ENCODE assay signal across 20 cellular contexts in the genomic region with DNA sequence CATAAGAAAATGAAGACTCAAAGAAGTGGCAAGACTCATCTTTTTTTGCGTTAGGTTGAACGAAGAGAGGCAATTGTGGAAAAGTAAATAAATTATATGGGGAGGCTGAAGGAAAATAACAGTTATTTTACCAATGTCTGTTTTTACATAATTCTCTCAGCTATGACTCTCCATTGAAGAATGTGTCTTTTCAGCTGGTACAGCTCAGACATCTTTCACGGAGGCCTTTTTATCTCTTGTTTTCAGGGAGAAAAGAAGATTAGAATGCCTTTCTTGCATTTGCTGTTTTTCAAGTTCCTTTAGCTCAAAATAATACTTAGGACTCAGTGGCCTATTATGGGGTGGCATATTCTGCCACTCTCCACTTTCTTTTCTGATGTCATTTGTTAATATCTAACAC.
"Had no signal": no experiment of that assay in that cellular context is flagged by ENCODE, and none has a peak within 500 bp of the region (broad histone marks: within the 10 kb centered on the region; RNA-seq: fewer than 3 reads in every experiment).

No MANE protein-coding gene starts in this region.

- DNase-seq: activated CD4-positive, alpha-beta T cell treated with anti-CD3 and anti-CD28 coated beads for 4 hours; activated CD8-positive, alpha-beta memory T cell treated with anti-CD3 and anti-CD28 coated beads, Interleukin-2, amount 50 U/mL, for 4 hours; activated naive CD4-positive, alpha-beta T cell treated with anti-CD3 and anti-CD28 coated beads for 36 hours; activated T-cell treated with anti-CD3 and anti-CD28 coated beads, Interleukin-2, amount 50 U/mL, for 4 hours; dermis blood vessel endothelial cell; effector memory CD8-positive, alpha-beta T cell; esophagus squamous epithelium; foreskin fibroblast; left cardiac atrium; mesenchymal stem cell; stimulated activated CD4-positive, alpha-beta T cell treated with anti-CD3 and anti-CD28 coated beads, Interleukin-2, amount 100 ng/mL, for 24 hours; stimulated activated naive CD8-positive, alpha-beta T cell treated with anti-CD3 and anti-CD28 coated beads, Interleukin-15, Interleukin-2, amounts not matched to agents 100 U/mL and 50 U/mL, for 24 hours; substantia nigra; tibial artery had no signal

- H3K27ac ChIP-seq: ascending aorta, cardiac muscle cell, esophagus squamous epithelium, hepatocyte, neutrophil, tibial artery had no signal

- H3K27ac Mint-ChIP-seq: activated naive CD4-positive, alpha-beta T cell treated with anti-CD3 and anti-CD28 coated beads for 36 hours; effector memory CD8-positive, alpha-beta T cell; natural killer cell treated with Interleukin-12 subunit alpha and Interleukin-12 subunit beta and Interleukin-15 and Interleukin-18, amount 100 ng/mL, for 72 hours; WTC11 had no signal

- H3K9me3 Mint-ChIP-seq: activated naive CD4-positive, alpha-beta T cell treated with anti-CD3 and anti-CD28 coated beads for 36 hours had no signal

- H3K36me3 ChIP-seq: ascending aorta, cardiac muscle cell, esophagus squamous epithelium, neutrophil, tibial artery had no signal

- H3K27me3 ChIP-seq: ascending aorta, cardiac muscle cell, esophagus squamous epithelium, hepatocyte, neutrophil, tibial artery had no signal

- H3K36me3 Mint-ChIP-seq: natural killer cell treated with Interleukin-12 subunit alpha and Interleukin-12 subunit beta and Interleukin-15 and Interleukin-18, amount 100 ng/mL, for 72 hours; WTC11 had no signal

- H3K4me2 ChIP-seq: hepatocyte had no signal

- H3K9me3 ChIP-seq: ascending aorta, esophagus squamous epithelium, neutrophil had no signal

- H3K4me3 ChIP-seq: ascending aorta, cardiac muscle cell, esophagus squamous epithelium, hepatocyte, tibial artery had no signal

- ATAC-seq: activated T-cell treated with anti-CD3 and anti-CD28 coated beads, Interleukin-2, amount 50 U/mL, for 4 hours; effector memory CD8-positive, alpha-beta T cell; natural killer cell treated with Interleukin-12 subunit alpha and Interleukin-12 subunit beta and Interleukin-15 and Interleukin-18, amount 100 ng/mL, for 72 hours; stimulated activated naive CD8-positive, alpha-beta T cell treated with anti-CD3 and anti-CD28 coated beads, Interleukin-15, Interleukin-2, amounts not matched to agents 100 U/mL and 50 U/mL, for 24 hours; WTC11 had no signal

- H3K79me2 ChIP-seq: hepatocyte had no signal

- H3K4me3 Mint-ChIP-seq: activated naive CD4-positive, alpha-beta T cell treated with anti-CD3 and anti-CD28 coated beads for 36 hours; activated T-cell treated with anti-CD3 and anti-CD28 coated beads, Interleukin-2, amount 50 U/mL, for 4 hours; effector memory CD8-positive, alpha-beta T cell; natural killer cell treated with Interleukin-12 subunit alpha and Interleukin-12 subunit beta and Interleukin-15 and Interleukin-18, amount 100 ng/mL, for 72 hours; WTC11 had no signal

- H3K27me3 Mint-ChIP-seq: effector memory CD8-positive, alpha-beta T cell; natural killer cell treated with Interleukin-12 subunit alpha and Interleukin-12 subunit beta and Interleukin-15 and Interleukin-18, amount 100 ng/mL, for 72 hours had no signal

- H3K4me1 ChIP-seq: esophagus squamous epithelium had no signal

- H2AFZ ChIP-seq: hepatocyte had no signal
